In genomic region chr6:128632131-128632530, GRCh38 we compare ENCODE assay signal across 1 cellular context.
TF ChIP-seq lines count a peak whose summit lies in the region.

No MANE protein-coding gene starts in this region.

TF ChIP-seq in HepG2, 621 proteins besides CTCF, POLR2A, EP300 and RAD21 (continued from another document):
- TF ChIP-seq, protein P1, sequence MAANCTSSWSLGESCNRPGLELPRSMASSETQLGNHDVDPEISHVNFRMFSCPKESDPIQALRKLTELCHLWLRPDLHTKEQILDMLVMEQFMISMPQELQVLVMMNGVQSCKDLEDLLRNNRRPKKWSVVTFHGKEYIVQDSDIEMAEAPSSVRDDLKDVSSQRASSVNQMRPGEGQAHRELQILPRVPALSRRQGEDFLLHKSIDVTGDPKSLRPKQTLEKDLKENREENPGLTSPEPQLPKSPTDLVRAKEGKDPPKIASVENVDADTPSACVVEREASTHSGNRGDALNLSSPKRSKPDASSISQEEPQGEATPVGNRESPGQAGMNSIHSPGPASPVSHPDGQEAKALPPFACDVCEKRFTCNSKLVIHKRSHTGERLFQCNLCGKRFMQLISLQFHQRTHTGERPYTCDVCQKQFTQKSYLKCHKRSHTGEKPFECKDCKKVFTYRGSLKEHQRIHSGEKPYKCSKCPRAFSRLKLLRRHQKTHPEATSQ (CRISPR knock-in tag; IDR thresholded peaks at IDR 0.05; ENCODE audit: borderline replicate concordance), result no peak
- no peak for TF ChIP-seq CHD2 (IDR thresholded peaks at IDR 0.05; ENCODE audit: low read depth, low read length)
- 0 out of 2 replicates have a peak, but pooled peaks have one; percentile 32 for TF ChIP-seq ARID2 (CRISPR knock-in tag; IDR thresholded peaks at IDR 0.05; ENCODE audit: borderline replicate concordance)
- TF ChIP-seq ZSCAN22 (CRISPR knock-in tag; IDR thresholded peaks at IDR 0.05), result no peak
- no peak for TF ChIP-seq ZNF367 (CRISPR knock-in tag; IDR thresholded peaks at IDR 0.05; ENCODE audit: borderline replicate concordance)
- TF ChIP-seq HMGA1 (CRISPR knock-in tag; conservative IDR thresholded peaks at IDR 0.05), result no peak
- TF ChIP-seq ZFP1 (CRISPR knock-in tag; IDR thresholded peaks at IDR 0.05), result no peak
- TF ChIP-seq ZNF710 (CRISPR knock-in tag; IDR thresholded peaks at IDR 0.05; ENCODE audit: borderline replicate concordance), result no peak
- peak; percentile 57 for TF ChIP-seq TFAP4 (IDR thresholded peaks at IDR 0.05; ENCODE audit: borderline replicate concordance, low read depth)
- no peak for TF ChIP-seq SRSF1 (optimal IDR thresholded peaks at IDR 0.05; ENCODE audit: low read depth, low read length)
- no peak for TF ChIP-seq MLXIP (CRISPR knock-in tag; IDR thresholded peaks at IDR 0.05; ENCODE audit: borderline replicate concordance)
- TF ChIP-seq ZEB1 (IDR thresholded peaks at IDR 0.05; ENCODE audit: insufficient replicate concordance, low read depth), result peak; percentile 25
- no peak for TF ChIP-seq ZNF549 (CRISPR knock-in tag; IDR thresholded peaks at IDR 0.05)
- TF ChIP-seq HMG20A (CRISPR knock-in tag; IDR thresholded peaks at IDR 0.05; ENCODE audit: borderline replicate concordance), result peak; percentile 57; the same call in 1 of the 2 replicates
- TF ChIP-seq ZNF558 (CRISPR knock-in tag; IDR thresholded peaks at IDR 0.05; ENCODE audit: borderline replicate concordance), result no peak
- no peak for TF ChIP-seq ZBTB38 (CRISPR knock-in tag; IDR thresholded peaks at IDR 0.05)
- no peak for TF ChIP-seq ZNF746 (CRISPR knock-in tag; IDR thresholded peaks at IDR 0.05)
- no peak for TF ChIP-seq GATA4 (IDR thresholded peaks at IDR 0.05; ENCODE audit: borderline replicate concordance, low read depth)
- peak; percentile 41; the same call in 1 of the 2 replicates for TF ChIP-seq ARID5B (CRISPR knock-in tag; IDR thresholded peaks at IDR 0.05)
- TF ChIP-seq SNAI1 (CRISPR knock-in tag; IDR thresholded peaks at IDR 0.05; ENCODE audit: borderline replicate concordance), result no peak
- no peak for TF ChIP-seq TMF1 (CRISPR knock-in tag; IDR thresholded peaks at IDR 0.05; ENCODE audit: low read depth)
- TF ChIP-seq U2AF1 (optimal IDR thresholded peaks at IDR 0.05; ENCODE audit: low read depth, low read length), result no peak
- no peak for TF ChIP-seq NBN (conservative IDR thresholded peaks at IDR 0.05)
- no peak for TF ChIP-seq CSRNP1 (CRISPR knock-in tag; IDR thresholded peaks at IDR 0.05)
- TF ChIP-seq BHLHE40 (IDR thresholded peaks at IDR 0.05; ENCODE audit: low read length), result no peak
- no peak for TF ChIP-seq ZNF431 (CRISPR knock-in tag; IDR thresholded peaks at IDR 0.05; ENCODE audit: borderline replicate concordance, low read depth)
- TF ChIP-seq ZNF740 (CRISPR knock-in tag; IDR thresholded peaks at IDR 0.05), result no peak
- no peak for TF ChIP-seq POGZ (CRISPR knock-in tag; IDR thresholded peaks at IDR 0.05)
- TF ChIP-seq CREM (IDR thresholded peaks at IDR 0.05), result peak; percentile 35; the same call in 1 of the 2 replicates
- no peak for TF ChIP-seq CREM (CRISPR knock-in tag; IDR thresholded peaks at IDR 0.05)
- no peak for TF ChIP-seq SMYD3 (CRISPR knock-in tag; IDR thresholded peaks at IDR 0.05)
- TF ChIP-seq ZNF530 (CRISPR knock-in tag; IDR thresholded peaks at IDR 0.05; ENCODE audit: low read depth), result no peak
- peak; percentile 72 for TF ChIP-seq GATAD2A (CRISPR knock-in tag; IDR thresholded peaks at IDR 0.05)
- no peak for TF ChIP-seq ZGPAT (CRISPR knock-in tag; IDR thresholded peaks at IDR 0.05)
- TF ChIP-seq KDM4B (CRISPR knock-in tag; IDR thresholded peaks at IDR 0.05), result no peak
- TF ChIP-seq, protein P2, sequence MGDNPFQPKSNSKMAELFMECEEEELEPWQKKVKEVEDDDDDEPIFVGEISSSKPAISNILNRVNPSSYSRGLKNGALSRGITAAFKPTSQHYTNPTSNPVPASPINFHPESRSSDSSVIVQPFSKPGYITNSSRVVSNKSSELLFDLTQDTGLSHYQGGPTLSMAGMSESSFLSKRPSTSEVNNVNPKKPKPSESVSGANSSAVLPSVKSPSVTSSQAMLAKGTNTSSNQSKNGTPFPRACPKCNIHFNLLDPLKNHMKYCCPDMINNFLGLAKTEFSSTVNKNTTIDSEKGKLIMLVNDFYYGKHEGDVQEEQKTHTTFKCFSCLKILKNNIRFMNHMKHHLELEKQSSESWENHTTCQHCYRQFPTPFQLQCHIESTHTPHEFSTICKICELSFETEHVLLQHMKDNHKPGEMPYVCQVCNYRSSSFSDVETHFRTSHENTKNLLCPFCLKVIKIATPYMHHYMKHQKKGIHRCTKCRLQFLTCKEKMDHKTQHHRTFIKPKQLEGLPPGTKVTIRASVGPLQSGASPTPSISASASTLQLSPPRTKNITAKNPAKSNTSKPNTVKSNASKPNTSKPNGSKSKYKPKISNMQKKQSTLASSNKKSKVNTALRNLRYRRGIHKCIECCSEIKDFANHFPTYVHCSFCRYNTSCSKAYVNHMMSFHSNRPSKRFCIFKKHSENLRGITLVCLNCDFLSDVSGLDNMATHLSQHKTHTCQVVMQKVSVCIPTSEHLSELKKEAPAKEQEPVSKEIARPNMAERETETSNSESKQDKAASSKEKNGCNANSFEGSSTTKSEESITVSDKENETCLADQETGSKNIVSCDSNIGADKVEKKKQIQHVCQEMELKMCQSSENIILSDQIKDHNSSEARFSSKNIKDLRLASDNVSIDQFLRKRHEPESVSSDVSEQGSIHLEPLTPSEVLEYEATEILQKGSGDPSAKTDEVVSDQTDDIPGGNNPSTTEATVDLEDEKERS (CRISPR knock-in tag; IDR thresholded peaks at IDR 0.05), result no peak
- TF ChIP-seq FOXA1 (IDR thresholded peaks at IDR 0.05), result no peak
- peak; percentile 79 for TF ChIP-seq FOXA1 (CRISPR knock-in tag; IDR thresholded peaks at IDR 0.05)
- TF ChIP-seq TEAD3 (CRISPR knock-in tag; optimal IDR thresholded peaks at IDR 0.05; ENCODE audit: borderline replicate concordance), result no peak
- TF ChIP-seq, protein P3, sequence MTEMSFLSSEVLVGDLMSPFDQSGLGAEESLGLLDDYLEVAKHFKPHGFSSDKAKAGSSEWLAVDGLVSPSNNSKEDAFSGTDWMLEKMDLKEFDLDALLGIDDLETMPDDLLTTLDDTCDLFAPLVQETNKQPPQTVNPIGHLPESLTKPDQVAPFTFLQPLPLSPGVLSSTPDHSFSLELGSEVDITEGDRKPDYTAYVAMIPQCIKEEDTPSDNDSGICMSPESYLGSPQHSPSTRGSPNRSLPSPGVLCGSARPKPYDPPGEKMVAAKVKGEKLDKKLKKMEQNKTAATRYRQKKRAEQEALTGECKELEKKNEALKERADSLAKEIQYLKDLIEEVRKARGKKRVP (CRISPR knock-in tag; IDR thresholded peaks at IDR 0.05), result 0 out of 4 replicates have a peak, but pooled peaks of 1 of the 2 experiments have one; percentile 33
- TF ChIP-seq, protein P4, sequence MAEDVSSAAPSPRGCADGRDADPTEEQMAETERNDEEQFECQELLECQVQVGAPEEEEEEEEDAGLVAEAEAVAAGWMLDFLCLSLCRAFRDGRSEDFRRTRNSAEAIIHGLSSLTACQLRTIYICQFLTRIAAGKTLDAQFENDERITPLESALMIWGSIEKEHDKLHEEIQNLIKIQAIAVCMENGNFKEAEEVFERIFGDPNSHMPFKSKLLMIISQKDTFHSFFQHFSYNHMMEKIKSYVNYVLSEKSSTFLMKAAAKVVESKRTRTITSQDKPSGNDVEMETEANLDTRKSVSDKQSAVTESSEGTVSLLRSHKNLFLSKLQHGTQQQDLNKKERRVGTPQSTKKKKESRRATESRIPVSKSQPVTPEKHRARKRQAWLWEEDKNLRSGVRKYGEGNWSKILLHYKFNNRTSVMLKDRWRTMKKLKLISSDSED (CRISPR knock-in tag; IDR thresholded peaks at IDR 0.05), result no peak
- no peak for TF ChIP-seq SRY (CRISPR knock-in tag; IDR thresholded peaks at IDR 0.05)
- no peak for TF ChIP-seq ZNF44 (CRISPR knock-in tag; IDR thresholded peaks at IDR 0.05)
